17 cellular contexts compared by ENCODE assay signal in the genomic region with DNA sequence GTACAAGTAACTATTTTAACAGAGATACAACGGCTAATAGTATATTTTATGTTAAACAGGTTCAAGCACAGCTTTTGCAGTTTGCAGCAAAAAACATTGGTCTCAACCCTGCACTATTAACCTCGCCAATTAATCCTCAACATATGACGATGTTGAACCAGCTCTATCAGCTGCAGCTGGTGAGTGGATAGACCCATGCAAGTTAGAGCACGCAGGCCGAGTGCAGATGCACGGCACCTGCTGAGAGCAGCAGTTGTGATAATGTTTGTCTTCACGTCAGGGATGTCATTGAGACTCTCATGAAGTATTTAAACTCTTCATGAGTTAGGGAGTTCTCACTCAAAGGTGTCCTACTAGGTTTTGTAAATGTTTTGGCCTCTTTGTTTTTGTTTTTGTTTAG. TPM values are rescaled to one million over a fixed set of nuclear protein-coding genes. Genes with fewer than 3 reads are reported as not detected.
DNase-seq lines count a peak whose midpoint lies in the region; ATAC-seq and TF ChIP-seq lines count a peak whose summit lies in the region.
"Had no signal": no experiment of that assay in that cellular context is flagged by ENCODE, and none has a peak within 500 bp of the region (broad histone marks: within the 10 kb centered on the region; RNA-seq: fewer than 3 reads in every experiment).

No MANE protein-coding gene starts in this region.

- intact Hi-C loops in dorsolateral prefrontal cortex (cut with DNase I), result loop anchor here in 1 of 2 donors (2.0 kb wide), 1 partner anchor 42 kb away; no protein-coding TSS in a partner anchor

- H3K27me3 ChIP-seq in dorsolateral prefrontal cortex, result no peaks in the 10 kb centered on the region

- peak overlapping the region; percentile 7 to 96 (median 90) for H3K27ac ChIP-seq in dorsolateral prefrontal cortex
- H3K27ac ChIP-seq in substantia nigra (ENCODE audit: low read depth, low read length, poor library complexity, severe bottlenecking), result peak overlapping the region; percentile 73
- H3K27ac ChIP-seq: lower lobe of right lung, thoracic aorta had no signal

- peak overlapping the region in 6 of 59 donors; percentile 2 to 23 (median 9) for H3K4me3 ChIP-seq in dorsolateral prefrontal cortex
- H3K4me3 ChIP-seq: lower lobe of right lung, thoracic aorta had no signal

- DNase-seq in NCI-H2227 (lab: John Stamatoyannopoulos, UW; ENCODE audit: unreplicated experiment), result peak; percentile 36
- no peak for DNase-seq in NCI-H2227 treated with DMSO at 0.1 percent for 48 hours (lab: John Stamatoyannopoulos, UW)
- DNase-seq in NCI-H2171 treated with DMSO at 0.1 percent for 48 hours (lab: John Stamatoyannopoulos, UW), result peak; percentile 93
- DNase-seq in dorsolateral prefrontal cortex, result no peak
- DNase-seq in substantia nigra (lab: John Stamatoyannopoulos, UW), result peak in 1 of 49 donors; percentile 39
- DNase-seq in EL, result no peak
- DNase-seq: activated CD8-positive, alpha-beta memory T cell treated with anti-CD3 and anti-CD28 coated beads, Interleukin-2, amount 50 U/mL, for 4 hours; activated naive CD4-positive, alpha-beta T cell; effector CD8-positive, alpha-beta T cell; Karpas-422; lower lobe of right lung; NCI-H446; nephron progenitor cell; stimulated activated CD4-positive, alpha-beta T cell treated with anti-CD3 and anti-CD28 coated beads, Interleukin-2, amount 100 ng/mL, for 24 hours had no signal

- no peak for ATAC-seq in GM21786 (IDR thresholded peaks at IDR 0.05; ENCODE audit: unreplicated experiment)
- no peak for ATAC-seq in HG03354 (IDR thresholded peaks at IDR 0.05; ENCODE audit: poor library complexity, severe bottlenecking, unreplicated experiment)
- ATAC-seq: lower lobe of right lung had no signal

- peak in 2 of 56 donors; percentile 0 to 5 for TF ChIP-seq CTCF in dorsolateral prefrontal cortex (IDR thresholded peaks at IDR 0.05 in 54 of 56, conservative IDR thresholded peaks at IDR 0.05 in 2 of 56; ENCODE audit: low read depth in 1 of 56, partially characterized antibody in 56 of 56)

RNA-seq across cellular contexts. Expression of gene TMC6, which starts 45.6 kb away (rescaled TPM):
- total RNA-seq in dorsolateral prefrontal cortex, result 100 to 1,000 TPM in 45 of 120 experiments, 10 to 100 TPM in 75; 17.3 to 352 (median 81.1) TPM

RNA-seq across cellular contexts. Expression of gene TMC8, which starts 47.6 kb away (rescaled TPM):
- total RNA-seq in dorsolateral prefrontal cortex, result 10 to 100 TPM in 18 of 120 experiments, 1 to 10 TPM in 101, under 1 TPM in 1; 0.90 to 20.9 (median 6.7) TPM

Comparison
In these comparisons a context has a peak if more than half of its experiments do, and no peak if none do; other contexts are left out.
1. DNase-seq: peak in NCI-H2227 (single experiment) and NCI-H2171 treated with DMSO at 0.1 percent for 48 hours (single experiment); none in NCI-H2227 treated with DMSO at 0.1 percent for 48 hours (single experiment), dorsolateral prefrontal cortex (0 of 10) and EL (single experiment).